In genomic region chr3:127836004-127836882, GRCh38 we compare ENCODE assay signal across 10 cellular contexts. TPM values are rescaled to one million over a fixed set of nuclear protein-coding genes. Genes with fewer than 3 reads are reported as not detected.
DNase-seq lines count a peak whose midpoint lies in the region; ATAC-seq and TF ChIP-seq lines count a peak whose summit lies in the region.
"Had no signal": no experiment of that assay in that cellular context is flagged by ENCODE, and none has a peak within 500 bp of the region (broad histone marks: within the 10 kb centered on the region; RNA-seq: fewer than 3 reads in every experiment).

No MANE protein-coding gene starts in this region.

- no peak overlapping the region for H4K8ac ChIP-seq in H9 (replicated peaks; ENCODE audit: insufficient read length, low read depth, low read length)

- H3K9me3 ChIP-seq in lower lobe of right lung (no peaks in the 10 kb centered on the region), endodermal cell (ENCODE audit: control insufficient read depth, low read length) (peaks cover 5% of the 10 kb centered on the region), H9 (ENCODE audit: control insufficient read depth, low read depth, low read length) (no peaks in the 10 kb centered on the region)

- no peak overlapping the region for H4K5ac ChIP-seq in H9 (ENCODE audit: insufficient read length, low read depth, low read length)

- intact Hi-C loops in lower lobe of right lung (cut with DNase I), result no loop called here

- no peak overlapping the region for H3K4ac ChIP-seq in H9 (ENCODE audit: low read depth, low read length)

- H3K36me3 ChIP-seq in lower lobe of right lung (no peaks in the 10 kb centered on the region), endodermal cell (ENCODE audit: control insufficient read depth, insufficient read depth, low read length) (no peaks in the 10 kb centered on the region)

- no peak overlapping the region for H3K4me2 ChIP-seq in H9 (ENCODE audit: insufficient read depth, insufficient read length, low read length)

- H2BK120ac ChIP-seq in H9 (ENCODE audit: low read depth, low read length, poor library complexity, severe bottlenecking), result no peak overlapping the region

- no peak overlapping the region for H3K4me3 Mint-ChIP-seq in endodermal cell
- no peak overlapping the region for H3K4me3 Mint-ChIP-seq in H9
- H3K4me3 Mint-ChIP-seq: activated CD4-positive, alpha-beta T cell treated with anti-CD3 and anti-CD28 coated beads, Interleukin-2, amount 10 ng/mL, durations not matched to agents 24 days and 14 days had no signal

- H3K27me3 Mint-ChIP-seq in endodermal cell (ENCODE audit: insufficient read depth) (no peaks in the 10 kb centered on the region), H9 (ENCODE audit: low read depth) (peaks cover 3% of the 10 kb centered on the region)

- no peaks in the 10 kb centered on the region for H3K79me2 ChIP-seq in H9 (ENCODE audit: insufficient read depth, low read length)

- H3K27ac Mint-ChIP-seq in endodermal cell (no peak overlapping the region), H9 (no peak overlapping the region)

- TF ChIP-seq CTCF in lower lobe of right lung (IDR thresholded peaks at IDR 0.05) (no peak), endodermal cell (conservative IDR thresholded peaks at IDR 0.05) (no peak), H9 (conservative IDR thresholded peaks at IDR 0.05) (no peak)

- H3K9me3 Mint-ChIP-seq in endodermal cell, result peaks cover 3% of the 10 kb centered on the region
- peaks cover 2 to 3% of the 10 kb centered on the region in 2 experiments; a peak in 3 of 5 replicates for H3K9me3 Mint-ChIP-seq in H9

- H3K4me3 ChIP-seq in lower lobe of right lung (no peak overlapping the region), endodermal cell (ENCODE audit: low read length) (no peak overlapping the region)

- DNase-seq in lower lobe of right lung (no peak), endodermal cell (no peak), H9 (no peak), caudate nucleus (lab: John Stamatoyannopoulos, UW) (no peak), mesenteric fat pad (ENCODE audit: low spot score) (no peak)
- DNase-seq: activated CD4-positive, alpha-beta T cell treated with anti-CD3 and anti-CD28 coated beads, Interleukin-2, amount 10 ng/mL, durations not matched to agents 24 days and 14 days; stimulated activated CD4-positive, alpha-beta T cell treated with anti-CD3 and anti-CD28 coated beads, Interleukin-12 subunit alpha, Interleukin-12 subunit beta, amount 100 ng/mL, for 4 hours had no signal

- no peak overlapping the region for H3K14ac ChIP-seq in H9 (ENCODE audit: insufficient read depth, low read length)

- no peak overlapping the region for H2AFZ ChIP-seq in H9 (ENCODE audit: low read length)

- H2BK12ac ChIP-seq in H9 (ENCODE audit: insufficient read length, low read depth, low read length), result no peak overlapping the region

- no peak overlapping the region for H2AK5ac ChIP-seq in H9 (ENCODE audit: insufficient read length, low read length)

- ATAC-seq in GM18870 (IDR thresholded peaks at IDR 0.05; ENCODE audit: unreplicated experiment), result peak; percentile 76
- ATAC-seq in GM21619 (IDR thresholded peaks at IDR 0.05; ENCODE audit: unreplicated experiment), result peak; percentile 77
- ATAC-seq in HG03342 (IDR thresholded peaks at IDR 0.05; ENCODE audit: unreplicated experiment), result peak; percentile 79
- ATAC-seq in lower lobe of right lung, result peak; percentile 69 to 89

- H3K23ac ChIP-seq in H9 (ENCODE audit: insufficient read length, low read depth, low read length), result no peak overlapping the region

- H2BK15ac ChIP-seq in H9 (ENCODE audit: low read depth, low read length), result no peak overlapping the region

- H3K27ac ChIP-seq in lower lobe of right lung (no peak overlapping the region), endodermal cell (ENCODE audit: low read depth, low read length) (no peak overlapping the region), H9 (ENCODE audit: insufficient read length, low read depth, low read length) (no peak overlapping the region), caudate nucleus (ENCODE audit: low read depth, low read length) (no peak overlapping the region)

- no peak overlapping the region for H2BK5ac ChIP-seq in H9 (ENCODE audit: insufficient read length, low read length)

- H3K36me3 Mint-ChIP-seq in endodermal cell (ENCODE audit: low read depth) (no peaks in the 10 kb centered on the region), H9 (ENCODE audit: insufficient read depth in 1 of 3, low read depth in 3 of 3) (no peaks in the 10 kb centered on the region)

- H3K9ac ChIP-seq in endodermal cell (ENCODE audit: extremely low read depth, low read length, poor library complexity, severe bottlenecking) (no peak overlapping the region), H9 (ENCODE audit: extremely low read depth, insufficient read length, low read length) (no peak overlapping the region)

- no peaks in the 10 kb centered on the region for H3K79me1 ChIP-seq in H9 (ENCODE audit: insufficient read depth, low read depth, low read length, poor library complexity, severe bottlenecking)

- no peaks in the 10 kb centered on the region for H3K23me2 ChIP-seq in H9 (ENCODE audit: insufficient read length, low read depth, low read length, poor library complexity, severe bottlenecking)

- H3K27me3 ChIP-seq in lower lobe of right lung (ENCODE audit: low read depth) (no peaks in the 10 kb centered on the region), endodermal cell (ENCODE audit: control insufficient read depth, insufficient read depth, low read length, poor library complexity, severe bottlenecking) (no peaks in the 10 kb centered on the region), H9 (ENCODE audit: insufficient read depth, low read length) (no peaks in the 10 kb centered on the region)

- WGBS in endodermal cell (ENCODE audit: insufficient coverage in 1 of 2, insufficient read length in 1 of 2), 2 experiments, result 81 to 90% methylated on average over 4 to 7 of the region's 7 CpGs
- WGBS in H9 (ENCODE audit: extremely low coverage, insufficient read length, low lambda C conversion rate), result no CpG with 5 or more reads among the region's 7 CpGs

- H3K18ac ChIP-seq in H9 (ENCODE audit: insufficient read length, low read depth, low read length), result no peak overlapping the region

- H3K4me1 Mint-ChIP-seq in endodermal cell (peaks cover 2% of the 10 kb centered on the region), H9 (peaks cover 3 to 7% of the 10 kb centered on the region in 2 experiments; a peak in 3 of 4 replicates)

- H3T11ph ChIP-seq in H9 (ENCODE audit: low read length), result no peak overlapping the region

- no peak overlapping the region for H2BK20ac ChIP-seq in H9 (ENCODE audit: low read depth, low read length, poor library complexity, severe bottlenecking)

- H4K20me1 ChIP-seq in H9 (ENCODE audit: control insufficient read depth, insufficient read depth, insufficient read length), result no peaks in the 10 kb centered on the region

- no peak overlapping the region for H3K56ac ChIP-seq in H9 (ENCODE audit: insufficient read length, low read depth, low read length)

- H3K4me1 ChIP-seq in lower lobe of right lung, result no peaks in the 10 kb centered on the region
- no peaks in the 10 kb centered on the region for H3K4me1 ChIP-seq in endodermal cell (ENCODE audit: control insufficient read depth, insufficient read depth, low read length)
- H3K4me1 ChIP-seq in H9 (ENCODE audit: insufficient read depth, low read length), result no peaks in the 10 kb centered on the region

- H4K91ac ChIP-seq in H9 (ENCODE audit: insufficient read length, low read depth, low read length), result no peak overlapping the region

RNA-seq across cellular contexts. Expression of gene MGLL, which starts 13.9 kb away (rescaled TPM):
- total RNA-seq in lower lobe of right lung (132 TPM), endodermal cell (under 1 TPM in 1 of 2 donors, not detected in 1; 0.22 TPM), H9 (2021) (0.11 and 0.22 TPM in 2 replicates), mesenteric fat pad (301 TPM)
- polyA plus RNA-seq in endodermal cell (2013, experiment 1 of 2), result 0.75 TPM
- polyA plus RNA-seq in endodermal cell (2013, experiment 2 of 2), result 0.62 TPM

Comparison
In these comparisons a context has a peak if more than half of its experiments do, and no peak if none do; other contexts are left out.
1. RNA of gene MGLL, which starts 13.9 kb away (total RNA-seq): 301 TPM in mesenteric fat pad (single experiment) and 132 TPM in lower lobe of right lung (single experiment); 0.22 TPM in endodermal cell and 0.11 to 0.22 TPM in H9; every median in the first group is over 100 times any median in the second.
2. Peak in every context shown above with its lines, with median percentiles within 50 percentile points of each other: ATAC-seq.